ENCODE assay signal across 8 cellular contexts in genomic region chr16:23670137-23670776, GRCh38. TPM values are rescaled to one million over a fixed set of nuclear protein-coding genes. Genes with fewer than 3 reads are reported as not detected.
DNase-seq lines count a peak whose midpoint lies in the region; ATAC-seq and TF ChIP-seq lines count a peak whose summit lies in the region.

No MANE protein-coding gene starts in this region.

- H2BK20ac ChIP-seq in H9 (ENCODE audit: low read depth, low read length, poor library complexity, severe bottlenecking): no peak overlapping the region

- no peak overlapping the region for H3K23ac ChIP-seq in H9 (ENCODE audit: insufficient read length, low read depth, low read length)

- no peaks in the 10 kb centered on the region for H3K9me3 Mint-ChIP-seq in H9

- H3K4me1 Mint-ChIP-seq in H9: no peaks in the 10 kb centered on the region

- H3K23me2 ChIP-seq in H9 (ENCODE audit: insufficient read length, low read depth, low read length, poor library complexity, severe bottlenecking): no peaks in the 10 kb centered on the region

- no peak overlapping the region for H4K91ac ChIP-seq in H9 (ENCODE audit: insufficient read length, low read depth, low read length)

- H2BK12ac ChIP-seq in H9 (ENCODE audit: insufficient read length, low read depth, low read length): no peak overlapping the region

- no peaks in the 10 kb centered on the region for H3K27me3 Mint-ChIP-seq in H9 (ENCODE audit: low read depth)

- no peaks in the 10 kb centered on the region for H3K79me2 ChIP-seq in H9 (ENCODE audit: insufficient read depth, low read length)

- no peak overlapping the region for H2BK120ac ChIP-seq in H9 (ENCODE audit: low read depth, low read length, poor library complexity, severe bottlenecking)

- no peak overlapping the region for H3K56ac ChIP-seq in H9 (ENCODE audit: insufficient read length, low read depth, low read length)

- no peaks in the 10 kb centered on the region for H4K20me1 ChIP-seq in H9 (ENCODE audit: control insufficient read depth, insufficient read depth, insufficient read length)

- no peak overlapping the region for H3K4me3 Mint-ChIP-seq in H9

- no peak overlapping the region for H3K14ac ChIP-seq in H9 (ENCODE audit: insufficient read depth, low read length)

- H2BK5ac ChIP-seq in H9 (ENCODE audit: insufficient read length, low read length): no peak overlapping the region

- WGBS in H9 (ENCODE audit: extremely low coverage, insufficient read length, low lambda C conversion rate): no CpG with 5 or more reads among the region's 4 CpGs

- no peak overlapping the region for H3K4ac ChIP-seq in H9 (ENCODE audit: low read depth, low read length)

- H3K4me3 ChIP-seq in GM12864 (ENCODE audit: low read depth, low read length) (no peak overlapping the region), epithelial cell of proximal tubule (ENCODE audit: low read depth, low read length) (no peak overlapping the region), HAP-1 (no peak overlapping the region)

- H4K5ac ChIP-seq in H9 (ENCODE audit: insufficient read length, low read depth, low read length): no peak overlapping the region

- ATAC-seq in GM21447 (IDR thresholded peaks at IDR 0.05; ENCODE audit: unreplicated experiment): peak; percentile 97

- no peak overlapping the region for H4K8ac ChIP-seq in H9 (replicated peaks; ENCODE audit: insufficient read length, low read depth, low read length)

- TF ChIP-seq CTCF in GM12864 (IDR thresholded peaks at IDR 0.05; ENCODE audit: low read depth, low read length, missing control alignments) (no peak), epithelial cell of proximal tubule (conservative IDR thresholded peaks at IDR 0.05; ENCODE audit: low read depth, low read length) (peak; percentile 7), H9 (conservative IDR thresholded peaks at IDR 0.05) (no peak)

- no peak overlapping the region for H3K4me2 ChIP-seq in H9 (ENCODE audit: insufficient read depth, insufficient read length, low read length)

- no peaks in the 10 kb centered on the region for H3K4me1 ChIP-seq in H9 (ENCODE audit: insufficient read depth, low read length)
- peaks cover 8% of the 10 kb centered on the region for H3K4me1 ChIP-seq in HAP-1

- H2BK15ac ChIP-seq in H9 (ENCODE audit: low read depth, low read length): no peak overlapping the region

- H2AK5ac ChIP-seq in H9 (ENCODE audit: insufficient read length, low read length): no peak overlapping the region

- H3K79me1 ChIP-seq in H9 (ENCODE audit: insufficient read depth, low read depth, low read length, poor library complexity, severe bottlenecking): no peaks in the 10 kb centered on the region

- H3K27ac Mint-ChIP-seq in H9: peak overlapping the region in 1 of 3 experiments; percentile 38; a peak in 1 of 7 replicates

- no peak overlapping the region for H2AFZ ChIP-seq in H9 (ENCODE audit: low read length)

- H3K27me3 ChIP-seq in H9 (ENCODE audit: insufficient read depth, low read length) (no peaks in the 10 kb centered on the region), HAP-1 (ENCODE audit: low read depth) (no peaks in the 10 kb centered on the region)

- H3K27ac ChIP-seq in H9 (ENCODE audit: insufficient read length, low read depth, low read length): no peak overlapping the region

- in situ Hi-C loops in HAP-1 (cut with MboI; ENCODE audit: low sequenced_read_pairs): no loop called here

- H3K9ac ChIP-seq in H9 (ENCODE audit: extremely low read depth, insufficient read length, low read length): no peak overlapping the region

- H3K9me3 ChIP-seq in H9 (ENCODE audit: control insufficient read depth, low read depth, low read length) (no peaks in the 10 kb centered on the region), HAP-1 (no peaks in the 10 kb centered on the region)

- H3K36me3 Mint-ChIP-seq in H9 (ENCODE audit: insufficient read depth in 1 of 3, low read depth in 3 of 3): peaks cover 0 to 73% (median 49%) of the 10 kb centered on the region in 3 experiments; a peak in 6 of 7 replicates

- no peak overlapping the region for H3T11ph ChIP-seq in H9 (ENCODE audit: low read length)

- H3K36me3 ChIP-seq in HAP-1 (replicated peaks): peaks cover 44% of the 10 kb centered on the region

- no peak overlapping the region for H3K18ac ChIP-seq in H9 (ENCODE audit: insufficient read length, low read depth, low read length)

- DNase-seq in GM12864 (ENCODE audit: low read depth) (peak; percentile 76), HPDE6-E6E7 (ENCODE audit: extremely low spot score) (peak; percentile 59), epithelial cell of proximal tubule (ENCODE audit: low read depth) (peak; percentile 84), NCI-H2029 treated with DMSO at 0.1 percent for 48 hours (lab: John Stamatoyannopoulos, UW) (no peak), NCI-H2171 treated with DMSO at 0.1 percent for 48 hours (lab: John Stamatoyannopoulos, UW) (no peak), H9 (no peak), HAP-1 (ENCODE audit: low spot score in 2 of 2) (no peak)

RNA-seq across cellular contexts. Expression of gene PLK1, which starts 8.4 kb away (rescaled TPM):
- total RNA-seq in epithelial cell of proximal tubule (92.5 and 150 TPM in 2 replicates), H9 (2021) (138 and 140 TPM in 2 replicates)

RNA-seq across cellular contexts. Expression of gene DCTN5, which starts 29.0 kb away (rescaled TPM):
- total RNA-seq in epithelial cell of proximal tubule: 32.6 and 36.8 TPM in 2 replicates
- 114 and 115 TPM in 2 replicates for total RNA-seq in H9 (2021)

RNA-seq across cellular contexts. Expression of gene PALB2, which starts 29.1 kb away (rescaled TPM):
- total RNA-seq in epithelial cell of proximal tubule: 8.5 and 13.4 TPM in 2 replicates
- 37.7 and 40.3 TPM in 2 replicates for total RNA-seq in H9 (2021)

RNA-seq across cellular contexts. Expression of gene ERN2, which starts 42.8 kb away (rescaled TPM):
- total RNA-seq in epithelial cell of proximal tubule (0.35 and 0.58 TPM in 2 replicates), H9 (2021) (1.2 and 2.1 TPM in 2 replicates)

Comparison
In these comparisons a context has a peak if more than half of its experiments do, and no peak if none do; other contexts are left out.
1. DNase-seq: peak in GM12864 (single experiment), HPDE6-E6E7 (single experiment) and epithelial cell of proximal tubule (single experiment); none in NCI-H2029 treated with DMSO at 0.1 percent for 48 hours (single experiment), NCI-H2171 treated with DMSO at 0.1 percent for 48 hours (single experiment), H9 (single experiment) and HAP-1 (0 of 2).